Comparison of ENCODE assay signal across 31 cellular contexts in the genomic region with DNA sequence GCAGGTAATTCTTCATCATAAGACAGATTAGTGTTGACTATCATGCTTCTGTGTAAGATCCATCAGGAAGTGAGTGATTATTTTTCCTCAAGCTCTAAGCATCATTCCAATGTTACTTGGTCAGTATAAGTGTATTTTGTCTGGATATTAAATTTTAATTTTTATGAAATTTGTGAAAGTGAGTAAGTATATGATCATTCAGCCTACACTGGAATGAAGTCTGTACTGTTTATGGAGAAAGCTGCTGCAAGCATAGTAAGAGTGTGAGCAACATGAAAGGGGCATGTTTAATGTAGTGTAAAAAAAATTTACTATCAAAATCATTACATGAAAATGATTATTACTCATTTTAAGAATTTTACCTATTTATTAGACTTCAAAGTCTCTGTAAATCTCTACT.
"Had no signal": no experiment of that assay in that cellular context is flagged by ENCODE, and none has a peak within 500 bp of the region (broad histone marks: within the 10 kb centered on the region; RNA-seq: fewer than 3 reads in every experiment).

No MANE protein-coding gene starts in this region.

- ATAC-seq: activated CD8-positive, alpha-beta T cell treated with anti-CD3 and anti-CD28 coated beads for 36 hours; activated naive CD4-positive, alpha-beta T cell treated with anti-CD3 and anti-CD28 coated beads, Interleukin-2, amount 50 U/mL, for 72 hours; activated T-cell treated with anti-CD3 and anti-CD28 coated beads, Interleukin-2, amount 50 U/mL, for 4 hours; activated T-cell treated with anti-CD3 and anti-CD28 coated beads, Interleukin-2, amount 50 U/mL, for 72 hours; activated T-helper 17 cell treated with anti-CD3 and anti-CD28 coated beads, Interleukin-2, amount 50 U/mL, for 72 hours; body of pancreas had no signal

- DNase-seq: activated B cell treated with CpG ODN at 0.5 μM for 24 hours; activated CD4-positive, alpha-beta memory T cell treated with anti-CD3 and anti-CD28 coated beads for 36 hours; activated CD4-positive, alpha-beta T cell treated with anti-CD3 and anti-CD28 coated beads for 4 hours; activated CD4-positive, alpha-beta T cell treated with anti-CD3 and anti-CD28 coated beads, Interleukin-2, amount 10 ng/mL, durations not matched to agents 24 days and 14 days; activated CD4-positive, alpha-beta T cell treated with anti-CD3 and anti-CD28 coated beads, Interleukin-2, amount 50 U/mL, for 1 hour; activated CD4-positive, alpha-beta T cell treated with anti-CD3 and anti-CD28 coated beads, Interleukin-2, amount 50 U/mL, for 4 hours; activated CD4-positive, CD25-positive, alpha-beta regulatory T cell treated with anti-CD3 and anti-CD28 coated beads, Interleukin-2, amount 50 U/mL, for 72 hours; activated CD8-positive, alpha-beta memory T cell treated with anti-CD3 and anti-CD28 coated beads, Interleukin-2, amount 50 U/mL, for 4 hours; activated CD8-positive, alpha-beta T cell treated with anti-CD3 and anti-CD28 coated beads for 36 hours; activated effector memory CD4-positive, alpha-beta T cell treated with anti-CD3 and anti-CD28 coated beads, Interleukin-2, amount 50 U/mL, for 16 hours; activated gamma-delta T cell treated with Interleukin-2 at 50 U/mL for 16 hours; activated naive CD4-positive, alpha-beta T cell; activated naive CD4-positive, alpha-beta T cell treated with anti-CD3 and anti-CD28 coated beads for 36 hours; activated naive CD4-positive, alpha-beta T cell treated with anti-CD3 and anti-CD28 coated beads, Interleukin-2, amount 50 U/mL, for 16 hours; activated naive CD8-positive, alpha-beta T cell treated with anti-CD3 and anti-CD28 coated beads for 36 hours; activated T-cell treated with anti-CD3 and anti-CD28 coated beads for 4 hours; activated T-cell treated with anti-CD3 and anti-CD28 coated beads, Interleukin-2, amount 50 U/mL, for 1 hour; activated T-cell treated with anti-CD3 and anti-CD28 coated beads, Interleukin-2, amount 50 U/mL, for 4 hours; activated T-cell treated with anti-CD3 and anti-CD28 coated beads, Interleukin-2, amount 50 U/mL, for 72 hours; adrenal gland; amniotic stem cell; aorta; body of pancreas; brain microvascular endothelial cell; central memory CD4-positive, alpha-beta T cell; T-helper 2 cell; T-helper 9 cell had no signal

- H3K27ac ChIP-seq: adrenal gland, body of pancreas, brain microvascular endothelial cell, breast epithelium, VCaP had no signal

- H3K36me3 ChIP-seq: adrenal gland, brain microvascular endothelial cell, breast epithelium had no signal

- H3K4me1 ChIP-seq: adrenal gland, body of pancreas, breast epithelium had no signal

- H3K9me3 ChIP-seq: adrenal gland, body of pancreas had no signal

- H3K27me3 ChIP-seq: adrenal gland, body of pancreas, brain microvascular endothelial cell, breast epithelium had no signal

- H3K4me3 ChIP-seq: adrenal gland, body of pancreas, breast epithelium had no signal
